In the genomic region with DNA sequence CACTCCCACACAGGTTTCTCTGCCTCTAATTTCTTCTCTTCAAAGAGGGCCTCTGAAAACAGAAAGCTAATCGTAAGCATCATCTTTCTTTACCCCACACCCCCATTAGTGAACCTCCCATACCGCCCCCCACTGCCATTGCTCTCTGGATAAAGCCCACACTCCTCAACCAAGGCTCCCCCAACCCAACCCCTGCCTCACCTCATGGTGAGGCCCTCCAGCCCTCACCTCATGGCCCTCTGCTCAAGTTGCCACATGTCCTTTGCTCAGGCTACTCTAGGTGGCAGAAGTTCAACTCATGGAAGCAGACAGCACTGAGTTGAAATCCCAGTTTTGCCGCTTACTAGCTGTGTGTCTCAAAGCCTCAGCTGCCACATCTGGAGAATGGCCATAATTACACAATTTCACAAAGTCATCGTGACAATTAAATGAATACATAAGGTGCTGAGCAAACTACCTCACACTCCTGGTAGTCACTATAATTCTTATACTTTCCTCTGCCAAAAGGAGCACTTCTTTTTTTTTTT, we compare ENCODE assay signal across 10 cellular contexts. TPM values are rescaled to one million over a fixed set of nuclear protein-coding genes. Genes with fewer than 3 reads are reported as not detected.
DNase-seq lines count a peak whose midpoint lies in the region; ATAC-seq and TF ChIP-seq lines count a peak whose summit lies in the region.
"Had no signal": no experiment of that assay in that cellular context is flagged by ENCODE, and none has a peak within 500 bp of the region (broad histone marks: within the 10 kb centered on the region; RNA-seq: fewer than 3 reads in every experiment).

No MANE protein-coding gene starts in this region.

- no peaks in the 10 kb centered on the region for H4K20me1 ChIP-seq in hepatocyte (ENCODE audit: insufficient read depth, poor library complexity, severe bottlenecking)

- H3K4me3 ChIP-seq in right cardiac atrium (ENCODE audit: low read length) (no peak overlapping the region), RWPE2 (ENCODE audit: severe bottlenecking) (no peak overlapping the region), hepatocyte (no peak overlapping the region), vagina (no peak overlapping the region)

- H3K27ac ChIP-seq in right cardiac atrium (ENCODE audit: low read length) (no peak overlapping the region), RWPE2 (ENCODE audit: poor library complexity, severe bottlenecking) (no peak overlapping the region), hepatocyte (no peak overlapping the region), vagina (peak overlapping the region; percentile 23)
- H3K27ac ChIP-seq: C4-2B had no signal

- TF ChIP-seq POLR2A in vagina (IDR thresholded peaks at IDR 0.05) = no peak

- H3K9me3 ChIP-seq in right cardiac atrium (ENCODE audit: control insufficient read depth, low read length) (no peaks in the 10 kb centered on the region), RWPE2 (ENCODE audit: severe bottlenecking) (no peaks in the 10 kb centered on the region), hepatocyte (ENCODE audit: low read depth) (no peaks in the 10 kb centered on the region), vagina (no peaks in the 10 kb centered on the region)

- no peak overlapping the region for H3K4me2 ChIP-seq in hepatocyte

- H3K9me2 ChIP-seq in hepatocyte (replicated peaks; ENCODE audit: insufficient read depth) = no peaks in the 10 kb centered on the region

- intact Hi-C loops in right cardiac atrium (cut with DNase I) (loop anchor here in 1 of 4 donors (10.0 kb wide), 1 partner anchor 73 kb away; no protein-coding TSS in a partner anchor), cardiac septum (cut with DNase I) (loop anchor here (5.0 kb wide), 1 partner anchor 154 kb away; no protein-coding TSS in a partner anchor), vagina (cut with DNase I) (no loop called here)

- no peaks in the 10 kb centered on the region for H3K36me3 ChIP-seq in RWPE2 (ENCODE audit: low read depth)
- H3K36me3 ChIP-seq in hepatocyte (replicated peaks; ENCODE audit: insufficient read depth, low read depth) = no peaks in the 10 kb centered on the region
- no peaks in the 10 kb centered on the region for H3K36me3 ChIP-seq in vagina

- WGBS in right cardiac atrium = 77% methylated on average over 4 of the region's 4 CpGs
- 88% methylated on average over 3 of the region's 4 CpGs for WGBS in hepatocyte (ENCODE audit: low lambda C conversion rate, missing lambda C conversion rate)

- H3K27me3 ChIP-seq in right cardiac atrium (ENCODE audit: control insufficient read depth, insufficient read depth) (no peaks in the 10 kb centered on the region), RWPE2 (ENCODE audit: insufficient read depth, poor library complexity, severe bottlenecking) (no peaks in the 10 kb centered on the region), hepatocyte (no peaks in the 10 kb centered on the region), vagina (no peaks in the 10 kb centered on the region)

- no peaks in the 10 kb centered on the region for H3K79me2 ChIP-seq in hepatocyte

- H2AFZ ChIP-seq in hepatocyte = no peak overlapping the region

- ATAC-seq in right cardiac atrium (no peak), RWPE2 (ENCODE audit: low read depth) (no peak)

- DNase-seq in right cardiac atrium = peak in 2 of 3 donors; percentile 20 to 36
- no peak for DNase-seq in cardiac septum (ENCODE audit: low spot score)
- no peak for DNase-seq in RWPE2 (ENCODE audit: low spot score)
- no peak for DNase-seq in hepatocyte (ENCODE audit: low spot score)
- no peak for DNase-seq in vagina (ENCODE audit: extremely low spot score in 2 of 2)
- DNase-seq in NCI-H2029 treated with DMSO at 0.1 percent for 48 hours (lab: John Stamatoyannopoulos, UW) = no peak
- no peak for DNase-seq in NCI-H345 treated with DMSO at 0.1 percent for 48 hours (lab: John Stamatoyannopoulos, UW; ENCODE audit: unreplicated experiment)
- DNase-seq in NCI-H2196 treated with DMSO at 0.1 percent for 48 hours (lab: John Stamatoyannopoulos, UW; ENCODE audit: unreplicated experiment) = no peak
- DNase-seq: NCI-H774 had no signal

- peaks cover 9% of the 10 kb centered on the region for H3K4me1 ChIP-seq in right cardiac atrium (ENCODE audit: control insufficient read depth, insufficient read depth, low read length)
- peaks cover 18% of the 10 kb centered on the region for H3K4me1 ChIP-seq in RWPE2 (ENCODE audit: insufficient read depth, poor library complexity, severe bottlenecking)
- peaks cover 31% of the 10 kb centered on the region for H3K4me1 ChIP-seq in hepatocyte (ENCODE audit: insufficient read depth)
- peaks cover 43% of the 10 kb centered on the region for H3K4me1 ChIP-seq in vagina

- TF ChIP-seq CTCF in RWPE2 (IDR thresholded peaks at IDR 0.05; ENCODE audit: poor library complexity, severe bottlenecking) = peak; percentile 8
- peak; percentile 7 for TF ChIP-seq CTCF in hepatocyte (IDR thresholded peaks at IDR 0.05; ENCODE audit: poor library complexity)
- no peak for TF ChIP-seq CTCF in vagina (IDR thresholded peaks at IDR 0.05)

RNA-seq across cellular contexts. Expression of a gene that starts 18.2 kb away (rescaled TPM):
- total RNA-seq in right cardiac atrium = 10 to 100 TPM; 64.4 to 77.9 (median 71.5) TPM
- polyA plus RNA-seq in right cardiac atrium = 22.1 TPM
- 59.3 TPM for total RNA-seq in cardiac septum
- total RNA-seq in hepatocyte = 25.2 and 28.5 TPM in 2 replicates
- polyA plus RNA-seq in hepatocyte = 45.6 and 61.1 TPM in 2 replicates
- total RNA-seq in vagina = 58.9 TPM

Comparison
In these comparisons a context has a peak if more than half of its experiments do, and no peak if none do; other contexts are left out.
1. DNase-seq: peak in right cardiac atrium (2 of 3); none in cardiac septum (single experiment), RWPE2 (single experiment), hepatocyte (single experiment), vagina (0 of 2), NCI-H2029 treated with DMSO at 0.1 percent for 48 hours (single experiment), NCI-H345 treated with DMSO at 0.1 percent for 48 hours (single experiment) and NCI-H2196 treated with DMSO at 0.1 percent for 48 hours (single experiment).
2. CTCF ChIP-seq: peak in RWPE2 (single experiment) and hepatocyte (single experiment); none in vagina (0 of 3).